8 cellular contexts compared by ENCODE assay signal in genomic region chr1:243917177-243917862, GRCh38.
DNase-seq lines count a peak whose midpoint lies in the region; ATAC-seq and TF ChIP-seq lines count a peak whose summit lies in the region.

No MANE protein-coding gene starts in this region.

- ATAC-seq in effector memory CD8-positive, alpha-beta T cell (replicated peaks), result peak; percentile 56

- no peaks in the 10 kb centered on the region for H3K9me3 ChIP-seq in BE2C

- no peaks in the 10 kb centered on the region for H3K9me3 Mint-ChIP-seq in activated CD4-positive, alpha-beta T cell treated with anti-CD3 and anti-CD28 coated beads, Interleukin-2, amount 10 ng/mL, durations not matched to agents 24 days and 14 days
- H3K9me3 Mint-ChIP-seq in effector memory CD8-positive, alpha-beta T cell, result no peaks in the 10 kb centered on the region

- peaks cover 57% of the 10 kb centered on the region for H3K27me3 Mint-ChIP-seq in activated CD4-positive, alpha-beta T cell treated with anti-CD3 and anti-CD28 coated beads, Interleukin-2, amount 10 ng/mL, durations not matched to agents 24 days and 14 days
- H3K27me3 Mint-ChIP-seq in effector memory CD8-positive, alpha-beta T cell, result peaks cover 60 to 66% of the 10 kb centered on the region in 2 donors

- H3K4me1 Mint-ChIP-seq in activated CD4-positive, alpha-beta T cell treated with anti-CD3 and anti-CD28 coated beads, Interleukin-2, amount 10 ng/mL, durations not matched to agents 24 days and 14 days, result peaks cover 10% of the 10 kb centered on the region
- peaks cover 12 to 19% of the 10 kb centered on the region in 2 donors for H3K4me1 Mint-ChIP-seq in effector memory CD8-positive, alpha-beta T cell (ENCODE audit: low read depth in 2 of 2)

- H3K36me3 ChIP-seq in BE2C, result no peaks in the 10 kb centered on the region

- TF ChIP-seq CTCF in BE2C (IDR thresholded peaks at IDR 0.05; ENCODE audit: low read depth, low read length), result 0 out of 2 replicates have a peak, but pooled peaks have one; percentile 4

- no peak overlapping the region for H3K27ac Mint-ChIP-seq in activated CD4-positive, alpha-beta T cell treated with anti-CD3 and anti-CD28 coated beads, Interleukin-2, amount 10 ng/mL, durations not matched to agents 24 days and 14 days
- H3K27ac Mint-ChIP-seq in effector memory CD8-positive, alpha-beta T cell, result peak overlapping the region in 1 of 2 donors; percentile 63

- no peaks in the 10 kb centered on the region for H3K4me1 ChIP-seq in BE2C

- peak overlapping the region; percentile 68 for H3K4me3 ChIP-seq in BE2C (ENCODE audit: low read depth, low read length)

- H3K36me3 Mint-ChIP-seq in activated CD4-positive, alpha-beta T cell treated with anti-CD3 and anti-CD28 coated beads, Interleukin-2, amount 10 ng/mL, durations not matched to agents 24 days and 14 days (ENCODE audit: low read depth), result no peaks in the 10 kb centered on the region
- no peaks in the 10 kb centered on the region for H3K36me3 Mint-ChIP-seq in effector memory CD8-positive, alpha-beta T cell (ENCODE audit: insufficient read depth)

- H3K27me3 ChIP-seq in BE2C, result no peaks in the 10 kb centered on the region

- H3K4me3 Mint-ChIP-seq in activated CD4-positive, alpha-beta T cell treated with anti-CD3 and anti-CD28 coated beads, Interleukin-2, amount 10 ng/mL, durations not matched to agents 24 days and 14 days, result peak overlapping the region; percentile 80
- H3K4me3 Mint-ChIP-seq in effector memory CD8-positive, alpha-beta T cell, result peak overlapping the region; percentile 84 to 87

- DNase-seq in BE2C (peak; percentile 49), HS-27A (ENCODE audit: low read depth) (peak; percentile 75), lung microvascular endothelial cell (ENCODE audit: low read depth in 2 of 2) (peak; percentile 50 to 81), NCI-H2196 treated with DMSO at 0.1 percent for 48 hours (lab: John Stamatoyannopoulos, UW; ENCODE audit: unreplicated experiment) (no peak), 8988T (no peak)
- peak; percentile 60 for DNase-seq in activated CD4-positive, alpha-beta T cell treated with anti-CD3 and anti-CD28 coated beads, Interleukin-2, amount 10 ng/mL, durations not matched to agents 24 days and 14 days
- DNase-seq in effector memory CD8-positive, alpha-beta T cell, result no peak
- peak in 2 of 3 experiments; percentile 6 to 14 for DNase-seq in stimulated activated CD4-positive, alpha-beta T cell treated with anti-CD3 and anti-CD28 coated beads, TNF-alpha, amount 100 ng/mL, for 24 hours (ENCODE audit: low read depth in 3 of 3)

- intact Hi-C loops in activated CD4-positive, alpha-beta T cell treated with anti-CD3 and anti-CD28 coated beads, Interleukin-2, amount 10 ng/mL, durations not matched to agents 24 days and 14 days (cut with micrococcal nuclease), result no loop called here

Comparison
In these comparisons a context has a peak if more than half of its experiments do, and no peak if none do; other contexts are left out.
1. DNase-seq: peak in BE2C (single experiment), HS-27A (single experiment), activated CD4-positive, alpha-beta T cell treated with anti-CD3 and anti-CD28 coated beads, Interleukin-2, amount 10 ng/mL, durations not matched to agents 24 days and 14 days (single experiment), lung microvascular endothelial cell (2 of 2) and stimulated activated CD4-positive, alpha-beta T cell treated with anti-CD3 and anti-CD28 coated beads, TNF-alpha, amount 100 ng/mL, for 24 hours (2 of 3); none in effector memory CD8-positive, alpha-beta T cell (0 of 3), NCI-H2196 treated with DMSO at 0.1 percent for 48 hours (single experiment) and 8988T (single experiment).